Comparison of ENCODE assay signal across 20 cellular contexts in genomic region chrX:21811832-21812231, GRCh38. TPM values are rescaled to one million over a fixed set of nuclear protein-coding genes. Genes with fewer than 3 reads are reported as not detected.
DNase-seq lines count a peak whose midpoint lies in the region; ATAC-seq and TF ChIP-seq lines count a peak whose summit lies in the region.
"Had no signal": no experiment of that assay in that cellular context is flagged by ENCODE, and none has a peak within 500 bp of the region (broad histone marks: within the 10 kb centered on the region; RNA-seq: fewer than 3 reads in every experiment).

No MANE protein-coding gene starts in this region.

- no peaks in the 10 kb centered on the region for H3K9me2 ChIP-seq in hepatocyte (replicated peaks; ENCODE audit: insufficient read depth)

- H3K4me2 ChIP-seq in hepatocyte = no peak overlapping the region
- H3K4me2 ChIP-seq: A549 had no signal

- no peak overlapping the region for H2AFZ ChIP-seq in hepatocyte

- intact Hi-C loops in Right ventricle myocardium inferior (cut with DNase I) = no loop called here
- intact Hi-C loops in left ventricle myocardium inferior (cut with micrococcal nuclease) = no loop called here
- intact Hi-C loops in mucosa of descending colon (cut with DNase I, micrococcal nuclease) = no loop called here

- 53% methylated on average over 1 of the region's 1 CpG for WGBS in hepatocyte (ENCODE audit: low lambda C conversion rate, missing lambda C conversion rate)

- H3K9me3 ChIP-seq in left ventricle myocardium inferior (replicated peaks) (no peaks in the 10 kb centered on the region), hepatocyte (ENCODE audit: low read depth) (no peaks in the 10 kb centered on the region), mucosa of descending colon (no peaks in the 10 kb centered on the region)
- H3K9me3 ChIP-seq: A549, Caco-2, HAP-1 had no signal

- ATAC-seq in Right ventricle myocardium inferior (no peak), mucosa of descending colon (peak; percentile 23)
- ATAC-seq: A549 had no signal

- no peaks in the 10 kb centered on the region for H3K79me2 ChIP-seq in hepatocyte

- H3K27me3 ChIP-seq in left ventricle myocardium inferior (ENCODE audit: low read depth) (no peaks in the 10 kb centered on the region), hepatocyte (no peaks in the 10 kb centered on the region)

- no peak overlapping the region for H3K4me3 ChIP-seq in left ventricle myocardium inferior
- no peak overlapping the region for H3K4me3 ChIP-seq in hepatocyte
- no peak overlapping the region for H3K4me3 ChIP-seq in mucosa of descending colon
- H3K4me3 ChIP-seq: A549, HAP-1 had no signal

- H3K36me3 ChIP-seq in left ventricle myocardium inferior (no peaks in the 10 kb centered on the region), hepatocyte (replicated peaks; ENCODE audit: insufficient read depth, low read depth) (no peaks in the 10 kb centered on the region), mucosa of descending colon (ENCODE audit: low read depth) (no peaks in the 10 kb centered on the region)
- H3K36me3 ChIP-seq: HAP-1 had no signal

- H4K20me1 ChIP-seq in hepatocyte (ENCODE audit: insufficient read depth, poor library complexity, severe bottlenecking) = no peaks in the 10 kb centered on the region

- no peak for TF ChIP-seq CTCF in left ventricle myocardium inferior (IDR thresholded peaks at IDR 0.05; ENCODE audit: borderline replicate concordance)
- TF ChIP-seq CTCF in hepatocyte (IDR thresholded peaks at IDR 0.05; ENCODE audit: poor library complexity) = no peak
- TF ChIP-seq CTCF in mucosa of descending colon (IDR thresholded peaks at IDR 0.05) = no peak

- H3K4me1 ChIP-seq in left ventricle myocardium inferior (no peaks in the 10 kb centered on the region), hepatocyte (ENCODE audit: insufficient read depth) (peaks cover 12% of the 10 kb centered on the region), mucosa of descending colon (ENCODE audit: low read depth) (no peaks in the 10 kb centered on the region)
- H3K4me1 ChIP-seq: A549 had no signal

- DNase-seq in Right ventricle myocardium inferior (ENCODE audit: missing footprints) (peak; percentile 17), left ventricle myocardium inferior (no peak), OCI-M1 (lab: John Stamatoyannopoulos, UW) (peak; percentile 4), hepatocyte (ENCODE audit: low spot score) (no peak), mucosa of descending colon (no peak), ecto neural progenitor cell (ENCODE audit: low spot score) (no peak), inferior parietal cortex (ENCODE audit: extremely low spot score) (no peak), NCI-H128 (lab: John Stamatoyannopoulos, UW; ENCODE audit: unreplicated experiment) (no peak)
- DNase-seq: AML-193; Caco-2; CD4-positive, alpha-beta T cell; GOT3 had no signal

- H3K27ac ChIP-seq in left ventricle myocardium inferior (replicated peaks) (no peak overlapping the region), hepatocyte (peak overlapping the region; percentile 77)
- H3K27ac ChIP-seq: 22Rv1, A549, C4-2B, HL-60 had no signal

RNA-seq across cellular contexts. Expression of gene MBTPS2, which starts 27.6 kb away (rescaled TPM):
- 8.3 TPM for total RNA-seq in Right ventricle myocardium inferior
- total RNA-seq in left ventricle myocardium inferior = 9.4 TPM
- total RNA-seq in hepatocyte = 18.5 and 19.9 TPM in 2 replicates
- polyA plus RNA-seq in hepatocyte = 9.3 and 18.4 TPM in 2 replicates
- 10 to 100 TPM in 1 of 3 donors, 1 to 10 TPM in 2; 8.2 to 12.0 (median 9.5) TPM for total RNA-seq in mucosa of descending colon

RNA-seq across cellular contexts. Expression of gene YY2, which starts 44.0 kb away (rescaled TPM):
- total RNA-seq in Right ventricle myocardium inferior (0.46 TPM), left ventricle myocardium inferior (0.30 TPM), hepatocyte (1.5 and 2.4 TPM in 2 replicates), mucosa of descending colon (1 to 10 TPM; 1.2 to 1.9 (median 1.9) TPM)
- polyA plus RNA-seq in hepatocyte = 1.1 and 1.2 TPM in 2 replicates

RNA-seq across cellular contexts. Expression of gene SMPX, which starts 53.9 kb away (rescaled TPM):
- total RNA-seq in Right ventricle myocardium inferior (661 TPM), left ventricle myocardium inferior (726 TPM), hepatocyte (0.64 and 1.4 TPM in 2 replicates), mucosa of descending colon (10 to 100 TPM in 1 of 3 donors, under 1 TPM in 1, not detected in 1; 0.65 to 11.8 TPM)
- polyA plus RNA-seq in hepatocyte = 3.0 and 4.1 TPM in 2 replicates
- total RNA-seq: CD4-positive, alpha-beta T cell; HT1080 had no signal
- polyA plus RNA-seq: BJ, IgD-negative memory B cell had no signal

Comparison
In these comparisons a context has a peak if more than half of its experiments do, and no peak if none do; other contexts are left out.
1. DNase-seq: peak in Right ventricle myocardium inferior (single experiment) and OCI-M1 (single experiment); none in left ventricle myocardium inferior (single experiment), hepatocyte (single experiment), mucosa of descending colon (0 of 3), ecto neural progenitor cell (single experiment), inferior parietal cortex (single experiment) and NCI-H128 (single experiment).
2. RNA of gene SMPX, which starts 53.9 kb away (total RNA-seq): 726 TPM in left ventricle myocardium inferior (single experiment) and 661 TPM in Right ventricle myocardium inferior (single experiment); 0.64 to 1.4 TPM in hepatocyte and 0.65 to 11.8 TPM in mucosa of descending colon; every median in the first group is over 10 times any median in the second.